In genomic region chr15:92921215-92922131, GRCh38 we compare ENCODE assay signal across 8 cellular contexts. TPM values are rescaled to one million over a fixed set of nuclear protein-coding genes. Genes with fewer than 3 reads are reported as not detected.
DNase-seq lines count a peak whose midpoint lies in the region; ATAC-seq and TF ChIP-seq lines count a peak whose summit lies in the region.

No MANE protein-coding gene starts in this region.

- in situ Hi-C loops in gastrocnemius medialis (cut with MboI; ENCODE audit: low sequenced_read_pairs in 4 of 4), result loop anchor here in 1 of 4 donors (5.0 kb wide), 1 partner anchor 119 kb away; no protein-coding TSS in a partner anchor

- H3K9ac ChIP-seq in fibroblast of lung (ENCODE audit: insufficient read depth, low read length), result no peak overlapping the region

- H3K9me3 ChIP-seq in fibroblast of lung (ENCODE audit: control insufficient read depth, insufficient read depth, low read depth, low read length) (no peaks in the 10 kb centered on the region), gastrocnemius medialis (no peaks in the 10 kb centered on the region)

- H3K27ac ChIP-seq in fibroblast of lung (ENCODE audit: insufficient read depth, low read length), result peak overlapping the region; percentile 37
- H3K27ac ChIP-seq in gastrocnemius medialis, result peak overlapping the region; percentile 91 to 97 (median 96)

- no peak overlapping the region for H3K4me3 ChIP-seq in fibroblast of lung (replicated peaks in 1 of 4; ENCODE audit: control extremely low read depth in 1 of 4, insufficient read depth in 1 of 4, low read depth in 3 of 4, low read length in 4 of 4)
- H3K4me3 ChIP-seq in gastrocnemius medialis, result peak overlapping the region in 2 of 4 donors; percentile 11 to 18

- TF ChIP-seq CTCF in fibroblast of lung (conservative IDR thresholded peaks at IDR 0.05 in 1 of 2, IDR thresholded peaks at IDR 0.05 in 1 of 2; ENCODE audit: low read depth in 1 of 2, low read length in 2 of 2) (no peak), gastrocnemius medialis (IDR thresholded peaks at IDR 0.05 in 4 of 5, conservative IDR thresholded peaks at IDR 0.05 in 1 of 5) (no peak), GM20000 (IDR thresholded peaks at IDR 0.05; ENCODE audit: extremely low read depth, missing control alignments) (no peak)

- no peak for TF ChIP-seq POLR2A in gastrocnemius medialis (IDR thresholded peaks at IDR 0.05)

- H3K36me3 ChIP-seq in fibroblast of lung (ENCODE audit: control insufficient read depth, insufficient read depth, low read length), result peaks cover 2% of the 10 kb centered on the region
- peaks cover 0 to 16% of the 10 kb centered on the region in 2 donors for H3K36me3 ChIP-seq in gastrocnemius medialis

- H3K79me2 ChIP-seq in fibroblast of lung (ENCODE audit: control insufficient read depth, insufficient read depth, low read length), result peaks cover 93% of the 10 kb centered on the region

- H4K20me1 ChIP-seq in fibroblast of lung (ENCODE audit: control insufficient read depth, extremely low read depth, insufficient read depth, low read length), result no peaks in the 10 kb centered on the region

- DNase-seq in RPMI8226 (peak; percentile 23), fibroblast of lung (ENCODE audit: low read depth in 2 of 2) (peak; percentile 35 to 72), gastrocnemius medialis (no peak), nucleus accumbens (lab: John Stamatoyannopoulos, UW) (no peak), GM20000 (ENCODE audit: low spot score) (no peak)

- peak overlapping the region; percentile 11 for H3K4me2 ChIP-seq in fibroblast of lung (ENCODE audit: extremely low read depth, insufficient read depth, low read length)

- H3K4me1 ChIP-seq in fibroblast of lung (ENCODE audit: control insufficient read depth, extremely low read depth, insufficient read depth, low read length) (peaks cover 19% of the 10 kb centered on the region), gastrocnemius medialis (peaks cover 90 to 91% of the 10 kb centered on the region in 2 donors)

- intact Hi-C loops in gastrocnemius medialis (cut with DNase I; ENCODE audit: low total_unique reads), result loop anchor here (5.0 kb wide), 1 partner anchor 151 kb away; no protein-coding TSS in a partner anchor

- H2AFZ ChIP-seq in fibroblast of lung (ENCODE audit: low read length), result no peak overlapping the region

- no peaks in the 10 kb centered on the region for H3K27me3 ChIP-seq in fibroblast of lung (ENCODE audit: control insufficient read depth, insufficient read depth, low read length)
- no peaks in the 10 kb centered on the region for H3K27me3 ChIP-seq in gastrocnemius medialis

- ATAC-seq in GM19395 (IDR thresholded peaks at IDR 0.05; ENCODE audit: unreplicated experiment), result peak; percentile 42
- peak; percentile 3 to 35 for ATAC-seq in gastrocnemius medialis
- ATAC-seq in GM18517 (IDR thresholded peaks at IDR 0.05; ENCODE audit: unreplicated experiment), result no peak
- ATAC-seq in GM19463 (IDR thresholded peaks at IDR 0.05; ENCODE audit: unreplicated experiment), result no peak

RNA-seq across cellular contexts. Expression of gene CHD2, which starts 21.3 kb away (rescaled TPM):
- total RNA-seq in fibroblast of lung (77.8 and 92.5 TPM in 2 replicates), gastrocnemius medialis (10 to 100 TPM; 26.9 to 55.5 (median 33.7) TPM)
- polyA plus RNA-seq in fibroblast of lung, result 36.5 and 41.3 TPM in 2 replicates
- 29.4 and 35.1 TPM in 2 replicates for polyA plus RNA-seq in fibroblast of lung (2012)
- polyA minus RNA-seq in fibroblast of lung (ENCODE audit: low replicate concordance), result 33.6 and 46.0 TPM in 2 replicates

Comparison
In these comparisons a context has a peak if more than half of its experiments do, and no peak if none do; other contexts are left out.
1. ATAC-seq: peak in GM19395 (single experiment) and gastrocnemius medialis (2 of 2); none in GM18517 (single experiment) and GM19463 (single experiment).
2. DNase-seq: peak in RPMI8226 (single experiment) and fibroblast of lung (2 of 2); none in gastrocnemius medialis (0 of 2), nucleus accumbens (0 of 56) and GM20000 (single experiment).